Comparison of ENCODE assay signal across 8 cellular contexts in the genomic region with DNA sequence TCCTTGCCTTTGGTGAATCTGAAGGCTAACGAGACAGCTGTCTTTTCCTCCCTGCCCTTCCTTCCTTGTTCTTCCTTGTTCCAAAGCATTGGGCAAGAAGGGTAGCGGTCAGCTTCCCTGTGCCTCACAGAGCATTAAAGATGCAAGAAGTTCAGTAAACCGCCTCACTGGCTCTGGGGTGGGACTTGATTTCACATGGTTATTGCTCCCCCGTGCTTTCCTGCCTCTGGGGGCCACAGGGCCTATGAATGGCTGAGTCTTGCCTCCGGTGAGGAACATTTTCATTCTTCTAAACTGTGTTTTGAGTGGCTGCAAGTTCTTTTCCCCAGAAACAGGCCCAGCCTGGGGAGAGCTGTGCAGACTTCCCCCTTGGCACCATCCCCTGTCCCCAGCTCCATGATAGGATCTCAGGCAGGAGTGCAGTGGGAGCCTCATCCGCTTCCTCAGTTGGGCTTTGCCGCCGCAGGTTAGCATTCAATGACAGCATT. TPM values are rescaled to one million over a fixed set of nuclear protein-coding genes. Genes with fewer than 3 reads are reported as not detected.
A peak's percentile ranks its signal among the peaks of the same experiment; 100 is the strongest.
DNase-seq lines count a peak whose midpoint lies in the region; ATAC-seq and TF ChIP-seq lines count a peak whose summit lies in the region.

No MANE protein-coding gene starts in this region.

- intact Hi-C loops in CD14-positive monocyte (cut with micrococcal nuclease): loop anchor here (2.0 to 5.0 kb wide), 3 partner anchors 39 to 109 kb away; no protein-coding TSS in a partner anchor

- H3K4me1 ChIP-seq in ectodermal cell (ENCODE audit: control insufficient read depth, insufficient read depth, low read length): peaks cover 44% of the 10 kb centered on the region

- peak overlapping the region; percentile 97 to 100 for H3K4me3 Mint-ChIP-seq in CD14-positive monocyte

- H3K36me3 Mint-ChIP-seq in CD14-positive monocyte: peaks cover 0 to 4% of the 10 kb centered on the region in 2 donors

- peaks cover 74% of the 10 kb centered on the region for H3K4me1 Mint-ChIP-seq in CD14-positive monocyte

- no peaks in the 10 kb centered on the region for H3K36me3 ChIP-seq in ectodermal cell (ENCODE audit: control insufficient read depth, insufficient read depth, low read length)

- peak; percentile 52 for DNase-seq in CD14-positive monocyte (ENCODE audit: low spot score)
- DNase-seq in NAMALWA (ENCODE audit: low spot score): peak; percentile 3
- peak; percentile 23 for DNase-seq in mucosa of gallbladder (ENCODE audit: low spot score)
- peak; percentile 50 for DNase-seq in ureter (ENCODE audit: low spot score)
- no peak for DNase-seq in NCI-H1105 treated with DMSO at 0.1 percent for 48 hours (lab: John Stamatoyannopoulos, UW)
- no peak for DNase-seq in SW480 (ENCODE audit: low spot score)

- no peak for ATAC-seq in GM19324 (IDR thresholded peaks at IDR 0.05; ENCODE audit: low FRiP score, unreplicated experiment)

- no peak overlapping the region for H3K27ac ChIP-seq in ectodermal cell (ENCODE audit: insufficient read depth, low read depth, low read length, poor library complexity, severe bottlenecking)

- peak overlapping the region; percentile 63 for H3K4me3 ChIP-seq in ectodermal cell (ENCODE audit: insufficient read depth, low read depth, low read length)

- TF ChIP-seq CTCF in CD14-positive monocyte (IDR thresholded peaks at IDR 0.05): no peak

- 55 to 56% methylated on average over 8 of the region's 8 CpGs for WGBS in ectodermal cell, 2 experiments

- H3K9me3 Mint-ChIP-seq in CD14-positive monocyte: no peaks in the 10 kb centered on the region

- H3K9me3 ChIP-seq in ectodermal cell (ENCODE audit: control insufficient read depth, low read length): no peaks in the 10 kb centered on the region

- H3K27me3 Mint-ChIP-seq in CD14-positive monocyte (ENCODE audit: low read depth in 3 of 3): no peaks in the 10 kb centered on the region

- H3K27me3 ChIP-seq in ectodermal cell (ENCODE audit: control insufficient read depth, insufficient read depth, low read length, poor library complexity, severe bottlenecking): peaks cover 35% of the 10 kb centered on the region

- H3K27ac Mint-ChIP-seq in CD14-positive monocyte: peak overlapping the region; percentile 92 to 98 (median 96)

RNA-seq across cellular contexts. Expression of gene YPEL2, which starts 1.5 kb away (rescaled TPM):
- 10 to 100 TPM; 21.5 to 25.1 TPM for polyA plus RNA-seq in CD14-positive monocyte
- polyA plus RNA-seq in ectodermal cell (2013, experiment 1 of 4): 10.1 TPM
- polyA plus RNA-seq in ectodermal cell (2013, experiment 2 of 4): 12.5 TPM
- polyA plus RNA-seq in ectodermal cell (2013, experiment 3 of 4): 7.5 TPM
- polyA plus RNA-seq in ectodermal cell (2013, experiment 4 of 4): 10.6 TPM
- total RNA-seq in mucosa of gallbladder (75.2 TPM), ureter (29.4 TPM)

Comparison
In these comparisons a context has a peak if more than half of its experiments do, and no peak if none do; other contexts are left out.
1. DNase-seq: peak in CD14-positive monocyte (single experiment), NAMALWA (single experiment), mucosa of gallbladder (single experiment) and ureter (single experiment); none in NCI-H1105 treated with DMSO at 0.1 percent for 48 hours (single experiment) and SW480 (single experiment).